ENCODE assay signal across 10 cellular contexts in genomic region chr3:16468114-16469098, GRCh38.
A peak's percentile ranks its signal among the peaks of the same experiment; 100 is the strongest.
DNase-seq lines count a peak whose midpoint lies in the region; ATAC-seq and TF ChIP-seq lines count a peak whose summit lies in the region.
"Had no signal": no experiment of that assay in that cellular context is flagged by ENCODE, and none has a peak within 500 bp of the region (broad histone marks: within the 10 kb centered on the region; RNA-seq: fewer than 3 reads in every experiment).

No MANE protein-coding gene starts in this region.

- no peak overlapping the region for H3K9ac ChIP-seq in OCI-LY3 (ENCODE audit: low read length)

- H3K4me3 Mint-ChIP-seq in effector memory CD8-positive, alpha-beta T cell: no peak overlapping the region
- H3K4me3 Mint-ChIP-seq in stimulated activated memory B cell treated with anti-CD40 and anti-IgM and Interleukin-4, amounts not matched to agents 10 μg/mL and 1 μg/mL and 100 μg/mL, for 72 hours: peak overlapping the region; percentile 51

- peak overlapping the region; percentile 54 to 81 for H3K27ac Mint-ChIP-seq in effector memory CD8-positive, alpha-beta T cell
- H3K27ac Mint-ChIP-seq in stimulated activated memory B cell treated with anti-CD40 and anti-IgM and Interleukin-4, amounts not matched to agents 10 μg/mL and 1 μg/mL and 100 μg/mL, for 72 hours: peak overlapping the region; percentile 72

- peak overlapping the region; percentile 1; the same call in 1 of the 2 replicates for H3K4me3 ChIP-seq in OCI-LY3 (ENCODE audit: low read length)
- H3K4me3 ChIP-seq: PC-9 had no signal

- H3K27me3 ChIP-seq in OCI-LY3 (ENCODE audit: low read depth, low read length): no peaks in the 10 kb centered on the region

- no peak overlapping the region for H2AFZ ChIP-seq in OCI-LY3 (ENCODE audit: low read depth, low read length)
- H2AFZ ChIP-seq: PC-9 had no signal

- ATAC-seq in effector memory CD8-positive, alpha-beta T cell (replicated peaks): peak; percentile 59
- peak; percentile 7 for ATAC-seq in stimulated activated memory B cell treated with anti-CD40 and anti-IgM and Interleukin-4, amounts not matched to agents 10 μg/mL and 1 μg/mL and 100 μg/mL, for 72 hours
- ATAC-seq in GM18868 (IDR thresholded peaks at IDR 0.05; ENCODE audit: unreplicated experiment) (no peak), GM21381 (IDR thresholded peaks at IDR 0.05; ENCODE audit: unreplicated experiment) (no peak)

- H3K4me1 Mint-ChIP-seq in effector memory CD8-positive, alpha-beta T cell (ENCODE audit: low read depth in 2 of 2): peaks cover 31 to 59% of the 10 kb centered on the region in 2 donors
- H3K4me1 Mint-ChIP-seq in stimulated activated memory B cell treated with anti-CD40 and anti-IgM and Interleukin-4, amounts not matched to agents 10 μg/mL and 1 μg/mL and 100 μg/mL, for 72 hours: peaks cover 52% of the 10 kb centered on the region

- peaks cover 18% of the 10 kb centered on the region for H3K36me3 Mint-ChIP-seq in effector memory CD8-positive, alpha-beta T cell (ENCODE audit: insufficient read depth)
- H3K36me3 Mint-ChIP-seq in stimulated activated memory B cell treated with anti-CD40 and anti-IgM and Interleukin-4, amounts not matched to agents 10 μg/mL and 1 μg/mL and 100 μg/mL, for 72 hours: peaks cover 97% of the 10 kb centered on the region

- TF ChIP-seq CTCF in OCI-LY3 (IDR thresholded peaks at IDR 0.05; ENCODE audit: low read depth, low read length): no peak

- no peaks in the 10 kb centered on the region for H3K9me3 ChIP-seq in OCI-LY3 (ENCODE audit: insufficient read depth, low read length)

- peaks cover 42% of the 10 kb centered on the region for H3K4me1 ChIP-seq in OCI-LY3 (ENCODE audit: low read length)

- no peaks in the 10 kb centered on the region for H3K9me3 Mint-ChIP-seq in effector memory CD8-positive, alpha-beta T cell
- peaks cover 8% of the 10 kb centered on the region for H3K9me3 Mint-ChIP-seq in stimulated activated memory B cell treated with anti-CD40 and anti-IgM and Interleukin-4, amounts not matched to agents 10 μg/mL and 1 μg/mL and 100 μg/mL, for 72 hours

- H3K79me2 ChIP-seq in OCI-LY3 (ENCODE audit: low read length): peaks cover 99% of the 10 kb centered on the region

- H3K4me2 ChIP-seq in OCI-LY3 (ENCODE audit: low read length): peak overlapping the region; percentile 59
- H3K4me2 ChIP-seq: PC-9 had no signal

- H3K27me3 Mint-ChIP-seq in effector memory CD8-positive, alpha-beta T cell: no peaks in the 10 kb centered on the region
- no peaks in the 10 kb centered on the region for H3K27me3 Mint-ChIP-seq in stimulated activated memory B cell treated with anti-CD40 and anti-IgM and Interleukin-4, amounts not matched to agents 10 μg/mL and 1 μg/mL and 100 μg/mL, for 72 hours

- H3K36me3 ChIP-seq in OCI-LY3 (replicated peaks; ENCODE audit: low read depth, low read length): peaks cover 91% of the 10 kb centered on the region

- H3K27ac ChIP-seq in OCI-LY3 (ENCODE audit: low read length): peak overlapping the region; percentile 44; the same call in 1 of the 2 replicates
- H3K27ac ChIP-seq: PC-9 had no signal

- peaks cover 97% of the 10 kb centered on the region for H4K20me1 ChIP-seq in OCI-LY3 (ENCODE audit: insufficient read depth, low read length)

- peak; percentile 23 for DNase-seq in NOMO-1 treated with dmso at 0.1 percent for 144 hours (lab: John Stamatoyannopoulos, UW; ENCODE audit: unreplicated experiment)
- DNase-seq in NOMO-1 treated with DMSO at 0.1 percent for 48 hours (lab: John Stamatoyannopoulos, UW; ENCODE audit: unreplicated experiment): no peak
- no peak for DNase-seq in effector memory CD8-positive, alpha-beta T cell
- DNase-seq in epidermal melanocyte (ENCODE audit: insufficient read length, low spot score): no peak
- DNase-seq: KG1, PC-9 had no signal

Comparison
In these comparisons a context has a peak if more than half of its experiments do, and no peak if none do; other contexts are left out.
1. ATAC-seq: peak in effector memory CD8-positive, alpha-beta T cell (single experiment) and stimulated activated memory B cell treated with anti-CD40 and anti-IgM and Interleukin-4, amounts not matched to agents 10 μg/mL and 1 μg/mL and 100 μg/mL, for 72 hours (single experiment); none in GM18868 (single experiment) and GM21381 (single experiment).